In genomic region chr4:183797041-183797444, GRCh38 we compare ENCODE assay signal across 9 cellular contexts.
DNase-seq lines count a peak whose midpoint lies in the region; ATAC-seq and TF ChIP-seq lines count a peak whose summit lies in the region.
"Had no signal": no experiment of that assay in that cellular context is flagged by ENCODE, and none has a peak within 500 bp of the region (broad histone marks: within the 10 kb centered on the region; RNA-seq: fewer than 3 reads in every experiment).

No MANE protein-coding gene starts in this region.

- TF ChIP-seq CTCF in coronary artery (IDR thresholded peaks at IDR 0.05) = no peak

- peaks cover 15% of the 10 kb centered on the region for H3K4me1 ChIP-seq in mononuclear cell (ENCODE audit: insufficient read depth, low read length)

- ATAC-seq in HG02870 (IDR thresholded peaks at IDR 0.05; ENCODE audit: unreplicated experiment) = no peak

- H3K4me3 ChIP-seq in coronary artery = peak overlapping the region; percentile 78
- peak overlapping the region; percentile 12 for H3K4me3 ChIP-seq in mononuclear cell (ENCODE audit: low read length)

- H3K9me3 ChIP-seq in mononuclear cell (ENCODE audit: low read depth, low read length) = no peaks in the 10 kb centered on the region

- H3K27me3 ChIP-seq in mononuclear cell (ENCODE audit: insufficient read depth, low read length) = peaks cover 37% of the 10 kb centered on the region

- DNase-seq in stimulated activated CD4-positive, alpha-beta T cell treated with anti-CD3 and anti-CD28 coated beads, Interleukin-15, amount 100 ng/mL, for 24 hours = peak; percentile 37
- DNase-seq in stimulated activated CD4-positive, alpha-beta T cell treated with anti-CD3 and anti-CD28 coated beads, Interleukin-2, amount 100 ng/mL, for 48 hours = no peak
- DNase-seq in coronary artery (ENCODE audit: low spot score) (no peak), LoVo (ENCODE audit: low spot score) (no peak), middle frontal gyrus (ENCODE audit: extremely low spot score, low spot score) (no peak), HUDEP-2 (lab: John Stamatoyannopoulos, UW; ENCODE audit: unreplicated experiment in 76 of 76) (no peak)
- DNase-seq: activated B cell treated with CpG ODN at 0.5 μM for 24 hours had no signal

- peak overlapping the region in 1 of 2 donors; percentile 74 for H3K27ac ChIP-seq in coronary artery
